8 cellular contexts compared by ENCODE assay signal in the genomic region with DNA sequence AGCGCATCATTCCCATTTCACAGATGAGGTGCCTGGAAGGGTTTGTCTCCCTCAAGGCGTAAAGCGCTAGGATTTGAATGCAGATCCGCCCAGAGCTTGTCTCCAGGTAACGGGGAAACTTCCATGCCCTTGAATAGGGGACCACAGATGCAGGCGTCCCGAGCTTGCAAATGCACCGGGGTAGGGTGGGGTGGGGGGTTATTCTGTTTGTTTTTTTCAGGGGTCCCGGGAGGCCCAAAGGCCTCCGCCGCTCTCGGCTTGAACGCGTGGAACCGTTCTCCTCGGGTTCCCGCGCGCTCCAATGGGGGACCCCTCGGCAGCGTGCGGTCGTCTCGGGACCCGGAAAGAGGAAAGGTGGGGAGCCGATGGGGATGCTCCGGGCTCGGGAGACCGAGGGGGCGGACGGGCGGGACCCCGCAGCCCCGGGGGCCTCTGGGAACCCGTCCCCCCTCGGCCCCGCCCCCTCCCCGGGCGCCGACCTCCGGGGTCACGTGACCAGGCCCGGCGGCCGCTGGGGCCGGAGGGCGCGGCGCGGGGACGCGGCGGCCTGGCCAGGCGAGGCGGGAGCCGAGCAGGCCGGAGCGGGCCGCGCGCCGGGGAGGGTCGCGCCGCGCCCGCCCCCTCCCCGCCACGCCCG.
DNase-seq lines count a peak whose midpoint lies in the region; ATAC-seq and TF ChIP-seq lines count a peak whose summit lies in the region.

A gene (plus strand): TSS at position 490 of the 637 bp plus-strand sequence. CDS start 216 bp downstream, outside the sequence.

- TF ChIP-seq POLR2A in GM18951 (IDR thresholded peaks at IDR 0.05; ENCODE audit: extremely low read depth, insufficient read depth, insufficient read length): peak; percentile 68

- no peak for TF ChIP-seq CTCF in AG10803 (conservative IDR thresholded peaks at IDR 0.05; ENCODE audit: low read length)

- H3K4me3 ChIP-seq in AG10803 (ENCODE audit: low read length): peak within 1 kb of the TSS; percentile 76

- ATAC-seq in GM18907 (IDR thresholded peaks at IDR 0.05; ENCODE audit: unreplicated experiment): no peak

- in situ Hi-C loops in GM18951 (cut with MboI; ENCODE audit: low sequenced_read_pairs, unreplicated experiment): no loop called here

- peak; percentile 35 for DNase-seq in AG10803 (ENCODE audit: low read depth)
- DNase-seq in NCI-H1048 (lab: John Stamatoyannopoulos, UW): peak; percentile 19
- peak; percentile 41 to 56 for DNase-seq in activated CD4-positive, alpha-beta T cell treated with anti-CD3 and anti-CD28 coated beads for 4 hours
- peak; percentile 24 for DNase-seq in effector CD4-positive, alpha-beta T cell
- peak; percentile 66 for DNase-seq in medulla oblongata (ENCODE audit: extremely low spot score)
- DNase-seq in stimulated activated naive CD4-positive, alpha-beta T cell treated with Interleukin-2 at 50 U/mL for 16 hours (lab: John Stamatoyannopoulos, UW): peak; percentile 34
